1 cellular context compared by ENCODE assay signal in genomic region chr1:162056568-162056967, GRCh38.
TF ChIP-seq lines count a peak whose summit lies in the region.

No MANE protein-coding gene starts in this region.

TF ChIP-seq in HCT116, 20 proteins besides CTCF, POLR2A, EP300 and RAD21 (continued from another document):
- TF ChIP-seq ZBTB33 (IDR thresholded peaks at IDR 0.05; ENCODE audit: extremely low read depth, insufficient replicate concordance, low read length) (no peak), ZNF274 (IDR thresholded peaks at IDR 0.05; ENCODE audit: low read depth, low read length) (no peak), JUND (IDR thresholded peaks at IDR 0.05) (no peak), ZFX (IDR thresholded peaks at IDR 0.05) (no peak), ATF3 (IDR thresholded peaks at IDR 0.05) (no peak), CEBPB (IDR thresholded peaks at IDR 0.05; ENCODE audit: low read depth) (no peak), TCF7L2 (IDR thresholded peaks at IDR 0.05; ENCODE audit: borderline replicate concordance, extremely low read depth, insufficient read depth, insufficient read length) (no peak), EZH2phosphoT487 (IDR thresholded peaks at IDR 0.05; ENCODE audit: borderline replicate concordance) (no peak), CBX3 (IDR thresholded peaks at IDR 0.05; ENCODE audit: low read depth) (no peak), FOSL1 (IDR thresholded peaks at IDR 0.05; ENCODE audit: low read depth) (no peak), REST (IDR thresholded peaks at IDR 0.05; ENCODE audit: low read depth) (no peak)
TF ChIP-seq in HCT116: peak in this region for 0.
